In genomic region chr3:46997453-46998091, GRCh38 we compare ENCODE assay signal across 15 cellular contexts. TPM values are rescaled to one million over a fixed set of nuclear protein-coding genes. Genes with fewer than 3 reads are reported as not detected.
A peak's percentile ranks its signal among the peaks of the same experiment; 100 is the strongest.
DNase-seq lines count a peak whose midpoint lies in the region; ATAC-seq and TF ChIP-seq lines count a peak whose summit lies in the region.
"Had no signal": no experiment of that assay in that cellular context is flagged by ENCODE, and none has a peak within 500 bp of the region (broad histone marks: within the 10 kb centered on the region; RNA-seq: fewer than 3 reads in every experiment).

No MANE protein-coding gene starts in this region.

- DNase-seq in activated CD4-positive, alpha-beta T cell treated with anti-CD3 and anti-CD28 coated beads, Interleukin-2, amount 10 ng/mL, durations not matched to agents 7 days and 5 days, result no peak
- DNase-seq in activated CD4-positive, alpha-beta T cell treated with anti-CD3 and anti-CD28 coated beads, Interleukin-2, amount 50 U/mL, for 48 hours, result no peak
- DNase-seq in DND-41 (no peak), GM10248 (ENCODE audit: extremely low spot score) (no peak)
- DNase-seq in central memory CD8-positive, alpha-beta T cell (ENCODE audit: low spot score in 2 of 2), result no peak
- DNase-seq in activated naive CD8-positive, alpha-beta T cell treated with anti-CD3 and anti-CD28 coated beads, Interleukin-2, amount 50 U/mL, for 24 hours, result no peak
- DNase-seq: activated CD4-positive, CD25-positive, alpha-beta regulatory T cell; NCI-H1694; NCI-H748 treated with DMSO at 0.1 percent for 48 hours; T1000 had no signal

- no peak overlapping the region for H2AFZ ChIP-seq in DND-41 (ENCODE audit: low read depth, low read length)

- H3K4me1 ChIP-seq in DND-41 (ENCODE audit: insufficient read depth, low read length) (no peaks in the 10 kb centered on the region), neutrophil (ENCODE audit: control insufficient read depth in 1 of 2, insufficient read depth in 1 of 2, low read depth in 1 of 2, low read length in 1 of 2) (peaks cover 21 to 31% of the 10 kb centered on the region in 2 experiments)
- H3K4me1 ChIP-seq: HAP-1 had no signal

- no peak for ATAC-seq in DND-41 (ENCODE audit: insufficient read depth, low read depth)
- no peak for ATAC-seq in central memory CD8-positive, alpha-beta T cell (replicated peaks; ENCODE audit: extremely low read depth, poor library complexity, severe bottlenecking)
- ATAC-seq in GM18519 (IDR thresholded peaks at IDR 0.05; ENCODE audit: low FRiP score, unreplicated experiment), result no peak
- ATAC-seq in activated naive CD8-positive, alpha-beta T cell treated with anti-CD3 and anti-CD28 coated beads, Interleukin-2, amount 50 U/mL, for 24 hours, result no peak

- H3K4me3 ChIP-seq in DND-41 (ENCODE audit: low read depth in 1 of 2, low read length in 2 of 2), result no peak overlapping the region
- H3K4me3 ChIP-seq in neutrophil (ENCODE audit: low read depth in 1 of 2, low read length in 1 of 2), result no peak overlapping the region
- H3K4me3 ChIP-seq: cardiac muscle cell, HAP-1, left lung had no signal

- H3K9me3 Mint-ChIP-seq in activated CD4-positive, alpha-beta T cell treated with anti-CD3 and anti-CD28 coated beads, Interleukin-2, amount 10 ng/mL, durations not matched to agents 7 days and 5 days, result no peaks in the 10 kb centered on the region
- no peaks in the 10 kb centered on the region for H3K9me3 Mint-ChIP-seq in central memory CD8-positive, alpha-beta T cell
- no peaks in the 10 kb centered on the region for H3K9me3 Mint-ChIP-seq in activated naive CD8-positive, alpha-beta T cell treated with anti-CD3 and anti-CD28 coated beads, Interleukin-2, amount 50 U/mL, for 24 hours

- H3K27me3 Mint-ChIP-seq in activated CD4-positive, alpha-beta T cell treated with anti-CD3 and anti-CD28 coated beads, Interleukin-2, amount 10 ng/mL, durations not matched to agents 7 days and 5 days, result no peaks in the 10 kb centered on the region
- no peaks in the 10 kb centered on the region for H3K27me3 Mint-ChIP-seq in central memory CD8-positive, alpha-beta T cell
- no peaks in the 10 kb centered on the region for H3K27me3 Mint-ChIP-seq in activated naive CD8-positive, alpha-beta T cell treated with anti-CD3 and anti-CD28 coated beads, Interleukin-2, amount 50 U/mL, for 24 hours

- H3K27me3 ChIP-seq in DND-41 (ENCODE audit: insufficient read depth, low read length, poor library complexity) (no peaks in the 10 kb centered on the region), neutrophil (no peaks in the 10 kb centered on the region)
- H3K27me3 ChIP-seq: cardiac muscle cell, left lung had no signal

- peak overlapping the region; percentile 52 for H3K27ac Mint-ChIP-seq in activated CD4-positive, alpha-beta T cell treated with anti-CD3 and anti-CD28 coated beads, Interleukin-2, amount 10 ng/mL, durations not matched to agents 7 days and 5 days
- peak overlapping the region; percentile 84 for H3K27ac Mint-ChIP-seq in central memory CD8-positive, alpha-beta T cell (ENCODE audit: low read depth)
- no peak overlapping the region for H3K27ac Mint-ChIP-seq in activated naive CD8-positive, alpha-beta T cell treated with anti-CD3 and anti-CD28 coated beads, Interleukin-2, amount 50 U/mL, for 24 hours

- peaks cover 3% of the 10 kb centered on the region; the same call in 1 of the 2 replicates for H4K20me1 ChIP-seq in DND-41 (ENCODE audit: insufficient read depth, low read length)

- peaks cover 99% of the 10 kb centered on the region for H3K36me3 ChIP-seq in DND-41 (ENCODE audit: insufficient read depth, low read length)
- H3K36me3 ChIP-seq in neutrophil, result peaks cover 100% of the 10 kb centered on the region
- H3K36me3 ChIP-seq: cardiac muscle cell had no signal

- no peak overlapping the region for H3K9ac ChIP-seq in DND-41 (ENCODE audit: low read depth, low read length)

- no peaks in the 10 kb centered on the region for H3K79me2 ChIP-seq in DND-41 (ENCODE audit: insufficient read depth, low read length)

- no peak overlapping the region for H3K4me2 ChIP-seq in DND-41 (ENCODE audit: insufficient read depth, low read length)

- peaks cover 33% of the 10 kb centered on the region for H3K36me3 Mint-ChIP-seq in activated CD4-positive, alpha-beta T cell treated with anti-CD3 and anti-CD28 coated beads, Interleukin-2, amount 10 ng/mL, durations not matched to agents 7 days and 5 days (ENCODE audit: low read depth)
- peaks cover 23% of the 10 kb centered on the region for H3K36me3 Mint-ChIP-seq in central memory CD8-positive, alpha-beta T cell (ENCODE audit: insufficient read depth)
- H3K36me3 Mint-ChIP-seq in activated naive CD8-positive, alpha-beta T cell treated with anti-CD3 and anti-CD28 coated beads, Interleukin-2, amount 50 U/mL, for 24 hours (ENCODE audit: low read depth), result peaks cover 3% of the 10 kb centered on the region

- POLR2A ChIA-PET in activated CD4-positive, alpha-beta T cell treated with anti-CD3 and anti-CD28 coated beads, Interleukin-2, amount 10 ng/mL, durations not matched to agents 7 days and 5 days (lab: Charles Lee), result no interaction called here
- POLR2A ChIA-PET in GM10248 (lab: Yijun Ruan, JAX), result no interaction called here

- H3K27ac ChIP-seq in DND-41 (ENCODE audit: low read length) (peak overlapping the region; percentile 28), neutrophil (peak overlapping the region; percentile 62)
- H3K27ac ChIP-seq: cardiac muscle cell, left lung had no signal

- peaks cover 13% of the 10 kb centered on the region for H3K4me1 Mint-ChIP-seq in activated CD4-positive, alpha-beta T cell treated with anti-CD3 and anti-CD28 coated beads, Interleukin-2, amount 10 ng/mL, durations not matched to agents 7 days and 5 days
- peaks cover 21% of the 10 kb centered on the region for H3K4me1 Mint-ChIP-seq in central memory CD8-positive, alpha-beta T cell
- H3K4me1 Mint-ChIP-seq in activated naive CD8-positive, alpha-beta T cell treated with anti-CD3 and anti-CD28 coated beads, Interleukin-2, amount 50 U/mL, for 24 hours, result peaks cover 17% of the 10 kb centered on the region

- no peak overlapping the region for H3K4me3 Mint-ChIP-seq in activated CD4-positive, alpha-beta T cell treated with anti-CD3 and anti-CD28 coated beads, Interleukin-2, amount 10 ng/mL, durations not matched to agents 7 days and 5 days
- no peak overlapping the region for H3K4me3 Mint-ChIP-seq in central memory CD8-positive, alpha-beta T cell
- no peak overlapping the region for H3K4me3 Mint-ChIP-seq in activated naive CD8-positive, alpha-beta T cell treated with anti-CD3 and anti-CD28 coated beads, Interleukin-2, amount 50 U/mL, for 24 hours

- no peaks in the 10 kb centered on the region for H3K9me3 ChIP-seq in DND-41 (ENCODE audit: insufficient read depth, low read length, severe bottlenecking)
- H3K9me3 ChIP-seq in neutrophil, result no peaks in the 10 kb centered on the region
- H3K9me3 ChIP-seq: HAP-1, left lung had no signal

- TF ChIP-seq CTCF in DND-41 (IDR thresholded peaks at IDR 0.05; ENCODE audit: borderline replicate concordance, extremely low read depth, low read length, poor library complexity, severe bottlenecking), result no peak
- no peak for TF ChIP-seq CTCF in neutrophil (IDR thresholded peaks at IDR 0.05)
- no peak for TF ChIP-seq CTCF in GM10248 (IDR thresholded peaks at IDR 0.05; ENCODE audit: control extremely low read depth, extremely low read depth, low read depth, missing control alignments)

- CTCF ChIA-PET in activated CD4-positive, alpha-beta T cell treated with anti-CD3 and anti-CD28 coated beads, Interleukin-2, amount 10 ng/mL, durations not matched to agents 7 days and 5 days (lab: Charles Lee), result interaction anchor here (0.7 to 1.4 kb wide), 2 partner anchors 18 to 83 kb away, joined by 3 to 4 read pairs; partner anchors contain the start of gene NBEAL2
- CTCF ChIA-PET in GM10248 (lab: Yijun Ruan, JAX), result interaction anchor here (0.8 to 2.4 kb wide), 13 partner anchors 8 to 372 kb away, joined by 3 to 9 read pairs (median 4); partner anchors contain the start of gene NBEAL2

RNA-seq across cellular contexts. Expression of gene NBEAL2, which starts 18.1 kb away (rescaled TPM):
- total RNA-seq in activated CD4-positive, alpha-beta T cell treated with anti-CD3 and anti-CD28 coated beads, Interleukin-2, amount 10 ng/mL, durations not matched to agents 7 days and 5 days, result 100 to 1,000 TPM; 194 to 212 TPM

RNA-seq across cellular contexts. Expression of gene CCDC12, which starts 21.0 kb away (rescaled TPM):
- total RNA-seq in activated CD4-positive, alpha-beta T cell treated with anti-CD3 and anti-CD28 coated beads, Interleukin-2, amount 10 ng/mL, durations not matched to agents 7 days and 5 days, result 10 to 100 TPM; 48.7 to 56.1 TPM
